25 cellular contexts compared by ENCODE assay signal in the genomic region with DNA sequence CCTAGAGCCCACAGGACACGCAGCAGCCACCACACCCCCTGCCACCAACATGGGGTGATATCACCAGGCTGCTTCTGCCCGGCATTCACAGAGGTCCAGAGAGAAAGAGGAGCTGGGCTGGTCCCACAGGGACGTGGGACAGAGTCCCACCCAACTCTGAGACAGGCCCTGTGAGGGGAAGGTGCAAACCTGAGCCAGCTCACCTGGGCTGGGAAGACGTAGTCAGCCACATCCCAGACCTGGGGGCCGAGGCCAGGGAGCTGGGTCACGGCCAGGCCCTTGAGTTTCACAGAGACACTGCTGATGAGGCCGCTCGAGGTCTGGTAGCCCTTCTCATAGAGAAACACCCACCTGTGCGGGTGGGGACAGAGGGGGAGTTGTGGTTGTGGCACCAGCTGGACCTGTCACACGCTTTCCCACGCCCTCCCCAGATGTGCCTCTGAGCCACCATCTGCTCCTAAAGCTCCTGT. TPM values are rescaled to one million over a fixed set of nuclear protein-coding genes. Genes with fewer than 3 reads are reported as not detected.
DNase-seq lines count a peak whose midpoint lies in the region; ATAC-seq and TF ChIP-seq lines count a peak whose summit lies in the region.
"Had no signal": no experiment of that assay in that cellular context is flagged by ENCODE, and none has a peak within 500 bp of the region (broad histone marks: within the 10 kb centered on the region; RNA-seq: fewer than 3 reads in every experiment).

No MANE protein-coding gene starts in this region.

- H3K27ac ChIP-seq in DND-41 (ENCODE audit: low read length): no peak overlapping the region
- H3K27ac ChIP-seq: left ventricle myocardium inferior, neural progenitor cell, PC-9, SJCRH30 had no signal

- POLR2A ChIA-PET in activated CD4-positive, alpha-beta T cell treated with anti-CD3 and anti-CD28 coated beads, Interleukin-2, amount 10 ng/mL, durations not matched to agents 7 days and 5 days (lab: Charles Lee): no interaction called here

- H3K4me3 Mint-ChIP-seq in memory B cell: no peak overlapping the region
- H3K4me3 Mint-ChIP-seq in activated CD4-positive, alpha-beta T cell treated with anti-CD3 and anti-CD28 coated beads, Interleukin-2, amount 10 ng/mL, durations not matched to agents 7 days and 5 days: no peak overlapping the region
- H3K4me3 Mint-ChIP-seq: CD4-positive, alpha-beta memory T cell; immature natural killer cell; neural progenitor cell had no signal

- H3K36me3 Mint-ChIP-seq in memory B cell: no peaks in the 10 kb centered on the region
- H3K36me3 Mint-ChIP-seq in activated CD4-positive, alpha-beta T cell treated with anti-CD3 and anti-CD28 coated beads, Interleukin-2, amount 10 ng/mL, durations not matched to agents 7 days and 5 days (ENCODE audit: low read depth): no peaks in the 10 kb centered on the region
- H3K36me3 Mint-ChIP-seq: CD4-positive, alpha-beta memory T cell; immature natural killer cell; neural progenitor cell had no signal

- no peaks in the 10 kb centered on the region for H3K9me3 ChIP-seq in DND-41 (ENCODE audit: insufficient read depth, low read length, severe bottlenecking)
- H3K9me3 ChIP-seq: left ventricle myocardium inferior, SJCRH30 had no signal

- peak; percentile 71 for ATAC-seq in DND-41 (ENCODE audit: insufficient read depth, low read depth)
- peak; percentile 65 for ATAC-seq in HG02798 (IDR thresholded peaks at IDR 0.05; ENCODE audit: poor library complexity, unreplicated experiment)
- ATAC-seq in memory B cell (ENCODE audit: low read depth): peak; percentile 66
- no peak for ATAC-seq in HG03571 (IDR thresholded peaks at IDR 0.05; ENCODE audit: unreplicated experiment)

- TF ChIP-seq CTCF in DND-41 (IDR thresholded peaks at IDR 0.05; ENCODE audit: borderline replicate concordance, extremely low read depth, low read length, poor library complexity, severe bottlenecking): no peak

- H3K27me3 Mint-ChIP-seq in memory B cell: no peaks in the 10 kb centered on the region
- no peaks in the 10 kb centered on the region for H3K27me3 Mint-ChIP-seq in activated CD4-positive, alpha-beta T cell treated with anti-CD3 and anti-CD28 coated beads, Interleukin-2, amount 10 ng/mL, durations not matched to agents 7 days and 5 days
- H3K27me3 Mint-ChIP-seq: CD4-positive, alpha-beta memory T cell had no signal

- H4K20me1 ChIP-seq in DND-41 (ENCODE audit: insufficient read depth, low read length): no peaks in the 10 kb centered on the region

- H3K4me1 ChIP-seq in DND-41 (ENCODE audit: insufficient read depth, low read length): peaks cover 12% of the 10 kb centered on the region; the same call in 1 of the 2 replicates
- H3K4me1 ChIP-seq: left ventricle myocardium inferior, neural progenitor cell had no signal

- no peaks in the 10 kb centered on the region for H3K9me3 Mint-ChIP-seq in memory B cell
- no peaks in the 10 kb centered on the region for H3K9me3 Mint-ChIP-seq in activated CD4-positive, alpha-beta T cell treated with anti-CD3 and anti-CD28 coated beads, Interleukin-2, amount 10 ng/mL, durations not matched to agents 7 days and 5 days
- H3K9me3 Mint-ChIP-seq: CD4-positive, alpha-beta memory T cell; immature natural killer cell; neural progenitor cell had no signal

- peaks cover 10% of the 10 kb centered on the region for H3K4me1 Mint-ChIP-seq in memory B cell
- no peaks in the 10 kb centered on the region for H3K4me1 Mint-ChIP-seq in activated CD4-positive, alpha-beta T cell treated with anti-CD3 and anti-CD28 coated beads, Interleukin-2, amount 10 ng/mL, durations not matched to agents 7 days and 5 days
- H3K4me1 Mint-ChIP-seq: CD4-positive, alpha-beta memory T cell; immature natural killer cell had no signal

- DNase-seq in DND-41: peak; percentile 68
- DNase-seq in NCI-H82 (lab: John Stamatoyannopoulos, UW): peak; percentile 96
- DNase-seq in memory B cell (ENCODE audit: low spot score in 2 of 2): peak in 1 of 2 donors; percentile 56
- DNase-seq in activated CD4-positive, alpha-beta T cell treated with anti-CD3 and anti-CD28 coated beads, Interleukin-2, amount 10 ng/mL, durations not matched to agents 7 days and 5 days: no peak
- DNase-seq in anterior cingulate cortex (lab: John Stamatoyannopoulos, UW): no peak
- DNase-seq in mesenteric fat pad (ENCODE audit: low spot score): no peak
- DNase-seq: activated CD4-positive, alpha-beta T cell treated with anti-CD3 and anti-CD28 coated beads, Interleukin-2, amount 50 U/mL, for 48 hours; activated T-cell treated with anti-CD3 and anti-CD28 coated beads for 4 hours; amygdala; CD4-positive, alpha-beta memory T cell; immature natural killer cell; Kasumi-1; left ventricle myocardium inferior; NCI-H1105 treated with DMSO at 0.1 percent for 48 hours; NCI-H748 treated with DMSO at 0.1 percent for 48 hours; PC-9; SJCRH30; stimulated activated naive CD4-positive, alpha-beta T cell; trophoblast cell had no signal

- H3K9ac ChIP-seq in DND-41 (ENCODE audit: low read depth, low read length): no peak overlapping the region
- H3K9ac ChIP-seq: neural progenitor cell had no signal

- no peaks in the 10 kb centered on the region for H3K36me3 ChIP-seq in DND-41 (ENCODE audit: insufficient read depth, low read length)
- H3K36me3 ChIP-seq: left ventricle myocardium inferior, neural progenitor cell, SJCRH30 had no signal

- H3K79me2 ChIP-seq in DND-41 (ENCODE audit: insufficient read depth, low read length): no peaks in the 10 kb centered on the region

- H2AFZ ChIP-seq in DND-41 (ENCODE audit: low read depth, low read length): no peak overlapping the region
- H2AFZ ChIP-seq: neural progenitor cell, PC-9 had no signal

- H3K27ac Mint-ChIP-seq in memory B cell: no peak overlapping the region
- no peak overlapping the region for H3K27ac Mint-ChIP-seq in activated CD4-positive, alpha-beta T cell treated with anti-CD3 and anti-CD28 coated beads, Interleukin-2, amount 10 ng/mL, durations not matched to agents 7 days and 5 days
- H3K27ac Mint-ChIP-seq: CD4-positive, alpha-beta memory T cell; immature natural killer cell; neural progenitor cell; progenitor cell of endocrine pancreas had no signal

- no peaks in the 10 kb centered on the region for H3K27me3 ChIP-seq in DND-41 (ENCODE audit: insufficient read depth, low read length, poor library complexity)
- H3K27me3 ChIP-seq: neural progenitor cell, SJCRH30 had no signal

- no peak overlapping the region for H3K4me2 ChIP-seq in DND-41 (ENCODE audit: insufficient read depth, low read length)
- H3K4me2 ChIP-seq: neural progenitor cell, PC-9 had no signal

- CTCF ChIA-PET in activated CD4-positive, alpha-beta T cell treated with anti-CD3 and anti-CD28 coated beads, Interleukin-2, amount 10 ng/mL, durations not matched to agents 7 days and 5 days (lab: Charles Lee): interaction anchor here (1.0 to 2.6 kb wide), 2 partner anchors 9 to 43 kb away, joined by 3 to 14 read pairs; no protein-coding TSS in a partner anchor

- no peak overlapping the region for H3K4me3 ChIP-seq in DND-41 (ENCODE audit: low read depth in 1 of 2, low read length in 2 of 2)
- H3K4me3 ChIP-seq: left ventricle myocardium inferior, neural progenitor cell, PC-9, SJCRH30 had no signal

RNA-seq across cellular contexts. Expression of a gene that starts 11.2 kb away (rescaled TPM):
- total RNA-seq in activated CD4-positive, alpha-beta T cell treated with anti-CD3 and anti-CD28 coated beads, Interleukin-2, amount 10 ng/mL, durations not matched to agents 7 days and 5 days: under 1 TPM in 1 of 2 experiments, not detected in 1; 0.12 TPM
- total RNA-seq in mesenteric fat pad: 2.3 TPM
- total RNA-seq: CD4-positive, alpha-beta memory T cell; Daoy; dermis microvascular lymphatic vessel endothelial cell; PC-9 had no signal

RNA-seq across cellular contexts. Expression of a gene that starts 12.2 kb away (rescaled TPM):
- total RNA-seq in activated CD4-positive, alpha-beta T cell treated with anti-CD3 and anti-CD28 coated beads, Interleukin-2, amount 10 ng/mL, durations not matched to agents 7 days and 5 days: 1 to 10 TPM; 3.4 to 4.0 TPM
- 4.9 TPM for total RNA-seq in mesenteric fat pad

RNA-seq across cellular contexts. Expression of a gene that starts 59.0 kb away (rescaled TPM):
- total RNA-seq in activated CD4-positive, alpha-beta T cell treated with anti-CD3 and anti-CD28 coated beads, Interleukin-2, amount 10 ng/mL, durations not matched to agents 7 days and 5 days: 10 to 100 TPM; 43.6 to 43.7 TPM
- total RNA-seq in mesenteric fat pad: 27.5 TPM

RNA-seq across cellular contexts. Expression of a gene that starts 59.2 kb away (rescaled TPM):
- total RNA-seq in activated CD4-positive, alpha-beta T cell treated with anti-CD3 and anti-CD28 coated beads, Interleukin-2, amount 10 ng/mL, durations not matched to agents 7 days and 5 days: 100 to 1,000 TPM; 294 to 329 TPM
- total RNA-seq in mesenteric fat pad: 9.7 TPM
- total RNA-seq: dermis microvascular lymphatic vessel endothelial cell had no signal

Comparison
In these comparisons a context has a peak if more than half of its experiments do, and no peak if none do; other contexts are left out.
1. DNase-seq: peak in DND-41 (single experiment) and NCI-H82 (single experiment); none in activated CD4-positive, alpha-beta T cell treated with anti-CD3 and anti-CD28 coated beads, Interleukin-2, amount 10 ng/mL, durations not matched to agents 7 days and 5 days (single experiment), anterior cingulate cortex (0 of 58) and mesenteric fat pad (single experiment).